41 cellular contexts compared by ENCODE assay signal in the genomic region with DNA sequence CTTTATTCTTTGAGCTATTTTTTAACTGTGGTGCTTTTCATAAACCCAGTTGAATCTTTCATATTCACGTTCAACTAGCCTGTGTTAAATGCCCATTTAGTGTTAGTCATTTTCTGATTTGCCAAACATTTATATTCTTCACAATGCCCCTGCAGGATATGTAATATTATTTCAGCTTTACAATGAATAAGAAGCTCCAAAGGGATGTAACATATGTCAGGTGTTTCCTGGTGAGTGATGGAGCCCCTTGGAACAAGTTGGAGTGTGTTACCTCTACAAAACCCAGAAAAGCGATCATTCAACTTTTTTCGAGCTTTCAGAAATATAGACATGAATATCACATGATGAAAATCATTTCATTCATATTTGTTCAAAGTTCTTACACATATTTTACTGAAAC.
"Had no signal": no experiment of that assay in that cellular context is flagged by ENCODE, and none has a peak within 500 bp of the region (broad histone marks: within the 10 kb centered on the region; RNA-seq: fewer than 3 reads in every experiment).

No MANE protein-coding gene starts in this region.

- H3K27me3 ChIP-seq: adrenal gland, ascending aorta, body of pancreas, brain microvascular endothelial cell, breast epithelium, cardiac muscle cell had no signal

- H3K4me1 ChIP-seq: adrenal gland, ascending aorta, body of pancreas, breast epithelium had no signal

- FAIRE-seq: astrocyte, bronchial epithelial cell had no signal

- H3K27me3 Mint-ChIP-seq: activated naive CD4-positive, alpha-beta T cell treated with anti-CD3 and anti-CD28 coated beads, Interleukin-2, amount 10 ng/mL, durations not matched to agents 7 days and 5 days; activated naive CD4-positive, alpha-beta T cell treated with anti-CD3 and anti-CD28 coated beads, Interleukin-2, amount 50 U/mL, for 24 hours; activated naive CD8-positive, alpha-beta T cell; activated naive CD8-positive, alpha-beta T cell treated with anti-CD3 and anti-CD28 coated beads for 36 hours; activated naive CD8-positive, alpha-beta T cell treated with anti-CD3 and anti-CD28 coated beads, Interleukin-2, amount 10 ng/mL, durations not matched to agents 7 days and 5 days; activated naive CD8-positive, alpha-beta T cell treated with anti-CD3 and anti-CD28 coated beads, Interleukin-2, amount 50 U/mL, for 24 hours; activated T-cell treated with anti-CD3 and anti-CD28 coated beads, Interleukin-2, amount 50 U/mL, for 24 hours; activated T-helper 17 cell treated with anti-CD3 and anti-CD28 coated beads, Interleukin-2, amount 50 U/mL, for 72 hours; brain; central memory CD8-positive, alpha-beta T cell had no signal

- H3K36me3 ChIP-seq: adrenal gland, ascending aorta, brain microvascular endothelial cell, breast epithelium, cardiac muscle cell had no signal

- H3K27ac Mint-ChIP-seq: activated naive CD4-positive, alpha-beta T cell treated with anti-CD3 and anti-CD28 coated beads for 36 hours; activated naive CD4-positive, alpha-beta T cell treated with anti-CD3 and anti-CD28 coated beads, Interleukin-2, amount 10 ng/mL, durations not matched to agents 7 days and 5 days; activated naive CD4-positive, alpha-beta T cell treated with anti-CD3 and anti-CD28 coated beads, Interleukin-2, amount 50 U/mL, for 24 hours; activated naive CD4-positive, alpha-beta T cell treated with anti-CD3 and anti-CD28 coated beads, Interleukin-2, amount 50 U/mL, for 72 hours; activated naive CD8-positive, alpha-beta T cell; activated naive CD8-positive, alpha-beta T cell treated with anti-CD3 and anti-CD28 coated beads for 36 hours; activated naive CD8-positive, alpha-beta T cell treated with anti-CD3 and anti-CD28 coated beads, Interleukin-2, amount 10 ng/mL, durations not matched to agents 7 days and 5 days; activated naive CD8-positive, alpha-beta T cell treated with anti-CD3 and anti-CD28 coated beads, Interleukin-2, amount 50 U/mL, for 24 hours; activated T-cell treated with anti-CD3 and anti-CD28 coated beads, Interleukin-2, amount 50 U/mL, for 24 hours; activated T-cell treated with anti-CD3 and anti-CD28 coated beads, Interleukin-2, amount 50 U/mL, for 72 hours; activated T-helper 1 cell treated with anti-CD3 and anti-CD28 coated beads, Interleukin-12 subunit alpha, Interleukin-12 subunit beta, Interleukin-2, Interleukin-4 antibody, amounts not matched to agents 30 ng/mL and 10 ng/mL and 1 ng/mL, durations not matched to agents 14 hours and 24 hours and 36 hours; activated T-helper 17 cell treated with anti-CD3 and anti-CD28 coated beads, Interleukin-2, amount 50 U/mL, for 72 hours; activated T-helper 2 cell treated with anti-CD3 and anti-CD28 coated beads, Interferon-gamma antibody, Interleukin-2, Interleukin-4, amounts not matched to agents 10 μg/mL and 5 μg/mL and 100 μg/mL, durations not matched to agents 14 hours and 24 hours and 36 hours; brain had no signal

- H3K9me3 ChIP-seq: adrenal gland, ascending aorta, body of pancreas, breast epithelium had no signal

- H3K4me1 Mint-ChIP-seq: activated naive CD4-positive, alpha-beta T cell treated with anti-CD3 and anti-CD28 coated beads, Interleukin-2, amount 10 ng/mL, durations not matched to agents 7 days and 5 days; activated naive CD4-positive, alpha-beta T cell treated with anti-CD3 and anti-CD28 coated beads, Interleukin-2, amount 50 U/mL, for 24 hours; activated naive CD8-positive, alpha-beta T cell treated with anti-CD3 and anti-CD28 coated beads for 36 hours; activated naive CD8-positive, alpha-beta T cell treated with anti-CD3 and anti-CD28 coated beads, Interleukin-2, amount 10 ng/mL, durations not matched to agents 7 days and 5 days; activated naive CD8-positive, alpha-beta T cell treated with anti-CD3 and anti-CD28 coated beads, Interleukin-2, amount 50 U/mL, for 24 hours; activated T-helper 17 cell treated with anti-CD3 and anti-CD28 coated beads, Interleukin-2, amount 50 U/mL, for 72 hours; brain; central memory CD8-positive, alpha-beta T cell had no signal

- H3K4me3 ChIP-seq: adrenal gland, ascending aorta, body of pancreas, breast epithelium, cardiac muscle cell had no signal

- H3K4me3 Mint-ChIP-seq: activated naive CD4-positive, alpha-beta T cell treated with anti-CD3 and anti-CD28 coated beads for 36 hours; activated naive CD4-positive, alpha-beta T cell treated with anti-CD3 and anti-CD28 coated beads, Interleukin-2, amount 10 ng/mL, durations not matched to agents 7 days and 5 days; activated naive CD4-positive, alpha-beta T cell treated with anti-CD3 and anti-CD28 coated beads, Interleukin-2, amount 50 U/mL, for 24 hours; activated naive CD8-positive, alpha-beta T cell; activated naive CD8-positive, alpha-beta T cell treated with anti-CD3 and anti-CD28 coated beads for 36 hours; activated naive CD8-positive, alpha-beta T cell treated with anti-CD3 and anti-CD28 coated beads, Interleukin-2, amount 10 ng/mL, durations not matched to agents 7 days and 5 days; activated naive CD8-positive, alpha-beta T cell treated with anti-CD3 and anti-CD28 coated beads, Interleukin-2, amount 50 U/mL, for 24 hours; activated T-cell treated with anti-CD3 and anti-CD28 coated beads, Interleukin-2, amount 50 U/mL, for 24 hours; activated T-cell treated with anti-CD3 and anti-CD28 coated beads, Interleukin-2, amount 50 U/mL, for 4 hours; activated T-cell treated with anti-CD3 and anti-CD28 coated beads, Interleukin-2, amount 50 U/mL, for 72 hours; activated T-helper 1 cell treated with anti-CD3 and anti-CD28 coated beads, Interleukin-12 subunit alpha, Interleukin-12 subunit beta, Interleukin-2, Interleukin-4 antibody, amounts not matched to agents 30 ng/mL and 10 ng/mL and 1 ng/mL, durations not matched to agents 14 hours and 24 hours and 36 hours; activated T-helper 17 cell treated with anti-CD3 and anti-CD28 coated beads, Interleukin-2, amount 50 U/mL, for 72 hours; brain; central memory CD8-positive, alpha-beta T cell had no signal

- H3K36me3 Mint-ChIP-seq: activated naive CD4-positive, alpha-beta T cell treated with anti-CD3 and anti-CD28 coated beads, Interleukin-2, amount 10 ng/mL, durations not matched to agents 7 days and 5 days; activated naive CD4-positive, alpha-beta T cell treated with anti-CD3 and anti-CD28 coated beads, Interleukin-2, amount 50 U/mL, for 24 hours; activated naive CD8-positive, alpha-beta T cell; activated naive CD8-positive, alpha-beta T cell treated with anti-CD3 and anti-CD28 coated beads for 36 hours; activated naive CD8-positive, alpha-beta T cell treated with anti-CD3 and anti-CD28 coated beads, Interleukin-2, amount 10 ng/mL, durations not matched to agents 7 days and 5 days; brain had no signal

- DNase-seq: activated effector memory CD4-positive, alpha-beta T cell treated with anti-CD3 and anti-CD28 coated beads, Interleukin-2, amount 50 U/mL, for 16 hours; activated effector memory CD4-positive, alpha-beta T cell treated with Interleukin-2 at 50 U/mL for 16 hours; activated gamma-delta T cell; activated gamma-delta T cell treated with Interleukin-2 at 50 U/mL for 16 hours; activated naive CD4-positive, alpha-beta T cell; activated naive CD4-positive, alpha-beta T cell treated with anti-CD3 and anti-CD28 coated beads for 36 hours; activated naive CD4-positive, alpha-beta T cell treated with anti-CD3 and anti-CD28 coated beads, Interleukin-2, amount 10 ng/mL, durations not matched to agents 7 days and 5 days; activated naive CD4-positive, alpha-beta T cell treated with anti-CD3 and anti-CD28 coated beads, Interleukin-2, amount 50 U/mL, for 16 hours; activated naive CD4-positive, alpha-beta T cell treated with Interleukin-2 at 50 U/mL for 16 hours; activated naive CD8-positive, alpha-beta T cell treated with anti-CD3 and anti-CD28 coated beads for 36 hours; activated naive CD8-positive, alpha-beta T cell treated with anti-CD3 and anti-CD28 coated beads, Interleukin-2, amount 10 ng/mL, durations not matched to agents 7 days and 5 days; activated naive CD8-positive, alpha-beta T cell treated with anti-CD3 and anti-CD28 coated beads, Interleukin-2, amount 50 U/mL, for 24 hours; activated T-cell treated with anti-CD3 and anti-CD28 coated beads for 4 hours; activated T-cell treated with anti-CD3 and anti-CD28 coated beads, Interleukin-2, amount 50 U/mL, for 1 hour; activated T-cell treated with anti-CD3 and anti-CD28 coated beads, Interleukin-2, amount 50 U/mL, for 24 hours; activated T-cell treated with anti-CD3 and anti-CD28 coated beads, Interleukin-2, amount 50 U/mL, for 4 hours; activated T-cell treated with anti-CD3 and anti-CD28 coated beads, Interleukin-2, amount 50 U/mL, for 48 hours; activated T-cell treated with anti-CD3 and anti-CD28 coated beads, Interleukin-2, amount 50 U/mL, for 72 hours; adrenal gland; amniotic stem cell; amygdala; anterior cingulate cortex; aorta; body of pancreas; brain microvascular endothelial cell; caudate nucleus; central memory CD4-positive, alpha-beta T cell; cerebellar nuclear complex had no signal

- H3K27ac ChIP-seq: adrenal gland, ascending aorta, body of pancreas, brain microvascular endothelial cell, breast epithelium, cardiac muscle cell had no signal
